20 cellular contexts compared by ENCODE assay signal in genomic region chr5:164651544-164651943, GRCh38.
DNase-seq lines count a peak whose midpoint lies in the region; ATAC-seq and TF ChIP-seq lines count a peak whose summit lies in the region.
"Had no signal": no experiment of that assay in that cellular context is flagged by ENCODE, and none has a peak within 500 bp of the region (broad histone marks: within the 10 kb centered on the region; RNA-seq: fewer than 3 reads in every experiment).

No MANE protein-coding gene starts in this region.

- H3K4me1 Mint-ChIP-seq in stimulated activated naive CD8-positive, alpha-beta T cell treated with anti-CD3 and anti-CD28 coated beads, Interleukin-15, amount 100 ng/mL, for 72 hours: no peaks in the 10 kb centered on the region
- H3K4me1 Mint-ChIP-seq: activated CD4-positive, alpha-beta T cell treated with anti-CD3 and anti-CD28 coated beads, Interleukin-2, amount 10 ng/mL, durations not matched to agents 7 days and 5 days; memory B cell had no signal

- no peak for TF ChIP-seq CTCF in omental fat pad (IDR thresholded peaks at IDR 0.05)

- H3K9me3 Mint-ChIP-seq in stimulated activated naive CD8-positive, alpha-beta T cell treated with anti-CD3 and anti-CD28 coated beads, Interleukin-15, amount 100 ng/mL, for 72 hours: peaks cover 0 to 10% of the 10 kb centered on the region in 2 donors
- H3K9me3 Mint-ChIP-seq: activated CD4-positive, alpha-beta T cell treated with anti-CD3 and anti-CD28 coated beads, Interleukin-2, amount 10 ng/mL, durations not matched to agents 7 days and 5 days; memory B cell had no signal

- ATAC-seq in GM19035 (IDR thresholded peaks at IDR 0.05; ENCODE audit: unreplicated experiment) (peak; percentile 43), HG02571 (IDR thresholded peaks at IDR 0.05; ENCODE audit: unreplicated experiment) (peak; percentile 64), HG03432 (IDR thresholded peaks at IDR 0.05; ENCODE audit: unreplicated experiment) (peak; percentile 76), omental fat pad (ENCODE audit: low FRiP score) (no peak)
- no peak for ATAC-seq in stimulated activated naive CD8-positive, alpha-beta T cell treated with anti-CD3 and anti-CD28 coated beads, Interleukin-15, amount 100 ng/mL, for 72 hours
- ATAC-seq: activated T-cell treated with anti-CD3 and anti-CD28 coated beads, Interleukin-2, amount 50 U/mL, for 72 hours; left cardiac atrium had no signal

- H3K27me3 Mint-ChIP-seq in stimulated activated naive CD8-positive, alpha-beta T cell treated with anti-CD3 and anti-CD28 coated beads, Interleukin-15, amount 100 ng/mL, for 72 hours: no peaks in the 10 kb centered on the region
- H3K27me3 Mint-ChIP-seq: activated CD4-positive, alpha-beta T cell treated with anti-CD3 and anti-CD28 coated beads, Interleukin-2, amount 10 ng/mL, durations not matched to agents 7 days and 5 days; CD4-positive, alpha-beta T cell; memory B cell had no signal

- no peak overlapping the region for H3K27ac Mint-ChIP-seq in stimulated activated naive CD8-positive, alpha-beta T cell treated with anti-CD3 and anti-CD28 coated beads, Interleukin-15, amount 100 ng/mL, for 72 hours
- H3K27ac Mint-ChIP-seq: activated CD4-positive, alpha-beta T cell treated with anti-CD3 and anti-CD28 coated beads, Interleukin-2, amount 10 ng/mL, durations not matched to agents 7 days and 5 days; activated naive CD4-positive, alpha-beta T cell treated with anti-CD3 and anti-CD28 coated beads for 36 hours; activated T-cell treated with anti-CD3 and anti-CD28 coated beads, Interleukin-2, amount 50 U/mL, for 72 hours; CD4-positive, alpha-beta T cell; memory B cell had no signal

- H3K4me3 Mint-ChIP-seq in stimulated activated naive CD8-positive, alpha-beta T cell treated with anti-CD3 and anti-CD28 coated beads, Interleukin-15, amount 100 ng/mL, for 72 hours: no peak overlapping the region
- H3K4me3 Mint-ChIP-seq: activated CD4-positive, alpha-beta T cell treated with anti-CD3 and anti-CD28 coated beads, Interleukin-2, amount 10 ng/mL, durations not matched to agents 7 days and 5 days; activated naive CD4-positive, alpha-beta T cell treated with anti-CD3 and anti-CD28 coated beads for 36 hours; activated T-cell treated with anti-CD3 and anti-CD28 coated beads, Interleukin-2, amount 50 U/mL, for 72 hours; CD4-positive, alpha-beta T cell; memory B cell had no signal

- DNase-seq in SKM-1 (lab: John Stamatoyannopoulos, UW; ENCODE audit: unreplicated experiment) (no peak), omental fat pad (ENCODE audit: low spot score) (no peak)
- no peak for DNase-seq in stimulated activated naive CD4-positive, alpha-beta T cell (lab: John Stamatoyannopoulos, UW)
- DNase-seq in stimulated activated naive CD8-positive, alpha-beta T cell treated with anti-CD3 and anti-CD28 coated beads, Interleukin-15, amount 100 ng/mL, for 72 hours: no peak
- DNase-seq: activated CD4-positive, alpha-beta T cell treated with anti-CD3 and anti-CD28 coated beads, Interleukin-2, amount 10 ng/mL, durations not matched to agents 7 days and 5 days; activated naive CD4-positive, alpha-beta T cell treated with anti-CD3 and anti-CD28 coated beads for 36 hours; activated T-cell treated with anti-CD3 and anti-CD28 coated beads, Interleukin-2, amount 50 U/mL, for 72 hours; CD4-positive, alpha-beta T cell; foreskin melanocyte; IMR-90; left cardiac atrium; NCI-H1092; NCI-H2029; NCI-H748 treated with DMSO at 0.1 percent for 48 hours; SK-N-SH; WERI-Rb-1 had no signal

Comparison
In these comparisons a context has a peak if more than half of its experiments do, and no peak if none do; other contexts are left out.
1. ATAC-seq: peak in GM19035 (single experiment), HG02571 (single experiment) and HG03432 (single experiment); none in omental fat pad (single experiment) and stimulated activated naive CD8-positive, alpha-beta T cell treated with anti-CD3 and anti-CD28 coated beads, Interleukin-15, amount 100 ng/mL, for 72 hours (single experiment).